Comparison of ENCODE assay signal across 12 cellular contexts in genomic region chr2:205858781-205859478, GRCh38.
DNase-seq lines count a peak whose midpoint lies in the region; ATAC-seq, FAIRE-seq and TF ChIP-seq lines count a peak whose summit lies in the region.
"Had no signal": no experiment of that assay in that cellular context is flagged by ENCODE, and none has a peak within 500 bp of the region (broad histone marks: within the 10 kb centered on the region; RNA-seq: fewer than 3 reads in every experiment).

No MANE protein-coding gene starts in this region.

- H3K9me3 Mint-ChIP-seq in activated T-helper 2 cell treated with anti-CD3 and anti-CD28 coated beads, Interferon-gamma antibody, Interleukin-2, Interleukin-4, amounts not matched to agents 10 μg/mL and 5 μg/mL and 100 μg/mL, durations not matched to agents 14 hours and 24 hours and 36 hours = no peaks in the 10 kb centered on the region
- H3K9me3 Mint-ChIP-seq: neural crest cell had no signal

- peaks cover 21% of the 10 kb centered on the region for H3K27me3 Mint-ChIP-seq in activated T-helper 2 cell treated with anti-CD3 and anti-CD28 coated beads, Interferon-gamma antibody, Interleukin-2, Interleukin-4, amounts not matched to agents 10 μg/mL and 5 μg/mL and 100 μg/mL, durations not matched to agents 14 hours and 24 hours and 36 hours (ENCODE audit: low read depth)

- TF ChIP-seq CTCF in AG10803 (conservative IDR thresholded peaks at IDR 0.05; ENCODE audit: low read length) = peak; percentile 39

- DNase-seq in AG10803 (ENCODE audit: low read depth) (peak; percentile 72), RCC 7860 (ENCODE audit: low spot score) (peak; percentile 68), hepatic stellate cell (ENCODE audit: low spot score) (peak; percentile 19), retina (no peak), foreskin melanocyte (no peak)
- no peak for DNase-seq in activated T-helper 2 cell treated with anti-CD3 and anti-CD28 coated beads, Interferon-gamma antibody, Interleukin-2, Interleukin-4, amounts not matched to agents 10 μg/mL and 5 μg/mL and 100 μg/mL, durations not matched to agents 14 hours and 24 hours and 36 hours (ENCODE audit: low spot score)

- H3K27ac Mint-ChIP-seq in activated T-helper 2 cell treated with anti-CD3 and anti-CD28 coated beads, Interferon-gamma antibody, Interleukin-2, Interleukin-4, amounts not matched to agents 10 μg/mL and 5 μg/mL and 100 μg/mL, durations not matched to agents 14 hours and 24 hours and 36 hours = no peak overlapping the region

- H3K36me3 Mint-ChIP-seq in activated T-helper 2 cell treated with anti-CD3 and anti-CD28 coated beads, Interferon-gamma antibody, Interleukin-2, Interleukin-4, amounts not matched to agents 10 μg/mL and 5 μg/mL and 100 μg/mL, durations not matched to agents 14 hours and 24 hours and 36 hours (ENCODE audit: low read depth) = no peaks in the 10 kb centered on the region

- peak overlapping the region; percentile 24 for H3K4me3 ChIP-seq in AG10803 (ENCODE audit: low read length)
- H3K4me3 ChIP-seq: BLaER1 treated with 17β-estradiol and CSF1 and Interleukin-3, amounts not matched to agents 10 nM and 100 nM; SK-N-MC had no signal

- peak; percentile 74 for FAIRE-seq in RCC 7860 (lab: Jason Lieb, UNC)
- FAIRE-seq: endometrium had no signal

- H3K4me1 Mint-ChIP-seq in activated T-helper 2 cell treated with anti-CD3 and anti-CD28 coated beads, Interferon-gamma antibody, Interleukin-2, Interleukin-4, amounts not matched to agents 10 μg/mL and 5 μg/mL and 100 μg/mL, durations not matched to agents 14 hours and 24 hours and 36 hours (ENCODE audit: low read depth) = no peaks in the 10 kb centered on the region
- H3K4me1 Mint-ChIP-seq: neural crest cell had no signal

- peak; percentile 56 for ATAC-seq in GM21717 (IDR thresholded peaks at IDR 0.05; ENCODE audit: unreplicated experiment)
- ATAC-seq in GM19467 (IDR thresholded peaks at IDR 0.05; ENCODE audit: unreplicated experiment) = no peak

- no peak overlapping the region for H3K4me3 Mint-ChIP-seq in activated T-helper 2 cell treated with anti-CD3 and anti-CD28 coated beads, Interferon-gamma antibody, Interleukin-2, Interleukin-4, amounts not matched to agents 10 μg/mL and 5 μg/mL and 100 μg/mL, durations not matched to agents 14 hours and 24 hours and 36 hours (ENCODE audit: low read depth)
- H3K4me3 Mint-ChIP-seq: neural crest cell had no signal

- intact Hi-C loops in activated T-helper 2 cell treated with anti-CD3 and anti-CD28 coated beads, Interferon-gamma antibody, Interleukin-2, Interleukin-4, amounts not matched to agents 10 μg/mL and 5 μg/mL and 100 μg/mL, durations not matched to agents 14 hours and 24 hours and 36 hours (cut with micrococcal nuclease) = no loop called here

Comparison
In these comparisons a context has a peak if more than half of its experiments do, and no peak if none do; other contexts are left out.
1. DNase-seq: peak in AG10803 (single experiment), RCC 7860 (single experiment) and hepatic stellate cell (single experiment); none in retina (single experiment), activated T-helper 2 cell treated with anti-CD3 and anti-CD28 coated beads, Interferon-gamma antibody, Interleukin-2, Interleukin-4, amounts not matched to agents 10 μg/mL and 5 μg/mL and 100 μg/mL, durations not matched to agents 14 hours and 24 hours and 36 hours (single experiment) and foreskin melanocyte (single experiment).